ENCODE assay signal across 13 cellular contexts in genomic region chr6:30763155-30763617, GRCh38. TPM values are rescaled to one million over a fixed set of nuclear protein-coding genes. Genes with fewer than 3 reads are reported as not detected.
DNase-seq lines count a peak whose midpoint lies in the region; ATAC-seq, FAIRE-seq and TF ChIP-seq lines count a peak whose summit lies in the region.
"Had no signal": no experiment of that assay in that cellular context is flagged by ENCODE, and none has a peak within 500 bp of the region (broad histone marks: within the 10 kb centered on the region; RNA-seq: fewer than 3 reads in every experiment).

No MANE protein-coding gene starts in this region.

- no peaks in the 10 kb centered on the region for H4K20me1 ChIP-seq in HCT116 (ENCODE audit: insufficient read depth)

- DNase-seq in A549 (ENCODE audit: low read depth in 1 of 2, low spot score in 1 of 2) (no peak), HCT116 (ENCODE audit: low read depth, low spot score) (no peak), body of pancreas (no peak), mucosa of descending colon (no peak), NCI-H526 (lab: John Stamatoyannopoulos, UW) (no peak), OCI-M2 (lab: John Stamatoyannopoulos, UW; ENCODE audit: unreplicated experiment) (no peak), upper lobe of left lung (no peak), GM03348 (ENCODE audit: low spot score) (no peak)
- DNase-seq: activated gamma-delta T cell treated with Interleukin-2 at 50 U/mL for 16 hours; effector CD8-positive, alpha-beta T cell; hypothalamus; stimulated activated CD4-positive, alpha-beta T cell treated with anti-CD3 and anti-CD28 coated beads, Interleukin-1b, Interleukin-23, amount 100 ng/mL, for 48 hours had no signal

- TF ChIP-seq EP300 in A549 (IDR thresholded peaks at IDR 0.05) = no peak
- TF ChIP-seq EP300 in upper lobe of left lung (IDR thresholded peaks at IDR 0.05) = no peak

- H3K4me3 ChIP-seq in A549 (no peak overlapping the region), HCT116 (replicated peaks in 1 of 2; ENCODE audit: low read depth in 1 of 2, low read length in 2 of 2) (no peak overlapping the region), body of pancreas (no peak overlapping the region), mucosa of descending colon (no peak overlapping the region), upper lobe of left lung (no peak overlapping the region)

- H3K4me2 ChIP-seq in A549 (peak overlapping the region; percentile 67), HCT116 (ENCODE audit: low read length) (peak overlapping the region; percentile 45)

- H3K9me2 ChIP-seq in HCT116 (ENCODE audit: insufficient read depth) = no peaks in the 10 kb centered on the region

- TF ChIP-seq CTCF in A549 (IDR thresholded peaks at IDR 0.05) (no peak), HCT116 (IDR thresholded peaks at IDR 0.05 in 2 of 3, conservative IDR thresholded peaks at IDR 0.05 in 1 of 3; ENCODE audit: borderline replicate concordance in 1 of 3, insufficient read depth in 1 of 3, low read depth in 2 of 3, low read length in 2 of 3) (no peak), body of pancreas (IDR thresholded peaks at IDR 0.05) (no peak), mucosa of descending colon (IDR thresholded peaks at IDR 0.05) (no peak), upper lobe of left lung (IDR thresholded peaks at IDR 0.05) (no peak)

- POLR2A ChIA-PET in A549 (lab: Yijun Ruan, JAX) = interaction anchor here (1.0 to 2.3 kb wide), 2 partner anchors 11 to 19 kb away, joined by 3 to 12 read pairs; no protein-coding TSS in a partner anchor
- POLR2A ChIA-PET in HCT116 (lab: Charles Lee) = interaction anchor here (1.1 to 12.4 kb wide), 6 partner anchors 8 to 41 kb away, joined by 4 to 195 read pairs (median 6); no protein-coding TSS in a partner anchor

- TF ChIP-seq POLR2A in A549 (IDR thresholded peaks at IDR 0.05; ENCODE audit: low read length) (no peak), HCT116 (IDR thresholded peaks at IDR 0.05; ENCODE audit: borderline replicate concordance, extremely low read depth, insufficient read depth, insufficient read length) (no peak), body of pancreas (IDR thresholded peaks at IDR 0.05) (no peak), upper lobe of left lung (IDR thresholded peaks at IDR 0.05) (no peak)

- ATAC-seq in A549 (no peak), HCT116 (no peak), body of pancreas (no peak), mucosa of descending colon (peak; percentile 35), upper lobe of left lung (ENCODE audit: low FRiP score in 2 of 2) (no peak)

- WGBS in A549 (ENCODE audit: missing lambda C conversion rate) = 74% methylated on average over 1 of the region's 1 CpG
- 75 to 87% methylated on average over 1 of the region's 1 CpG for WGBS in body of pancreas, 2 donors
- 86 to 93% methylated on average over 1 of the region's 1 CpG for WGBS in upper lobe of left lung, 2 donors

- H3K27me3 ChIP-seq in HCT116 (ENCODE audit: insufficient read depth, low read length) (no peaks in the 10 kb centered on the region), body of pancreas (no peaks in the 10 kb centered on the region), upper lobe of left lung (no peaks in the 10 kb centered on the region)

- H3K27ac ChIP-seq in A549 (peak overlapping the region; percentile 93 to 97), HCT116 (ENCODE audit: low read depth, low read length) (peak overlapping the region; percentile 78), body of pancreas (peak overlapping the region; percentile 74 to 94 (median 86)), upper lobe of left lung (no peak overlapping the region)
- H3K27ac ChIP-seq: VCaP had no signal

- RAD21 ChIA-PET in HCT116 (lab: Charles Lee; ENCODE audit: low non-redundant PET in 1 of 2, low total read pairs in 2 of 2, uncharacterized antibody in 2 of 2, unreplicated experiment in 2 of 2) = interaction anchor here in 1 of 2 experiments (1.1 kb wide), 1 partner anchor 49 kb away, joined by 4 read pairs; no protein-coding TSS in a partner anchor

- CTCF ChIA-PET in A549 (lab: Yijun Ruan, JAX) (interaction anchor here (0.6 to 0.7 kb wide), 3 partner anchors 8 to 115 kb away, joined by 3 to 4 read pairs (median 4); no protein-coding TSS in a partner anchor), HCT116 (lab: Charles Lee) (interaction anchor here (1.8 kb wide), 1 partner anchor 11 kb away, joined by 7 read pairs; no protein-coding TSS in a partner anchor)

- BruUV-seq in HCT116 (replicated peaks; lab: Mats Ljungman, UMichigan) = no TSS peak

- no peaks in the 10 kb centered on the region for H3K36me3 ChIP-seq in HCT116 (ENCODE audit: control insufficient read depth in 1 of 2, insufficient read depth in 2 of 2, low read length in 2 of 2)
- no peaks in the 10 kb centered on the region for H3K36me3 ChIP-seq in body of pancreas (replicated peaks in 1 of 2; ENCODE audit: insufficient read depth in 1 of 2, low read depth in 2 of 2)
- no peaks in the 10 kb centered on the region for H3K36me3 ChIP-seq in mucosa of descending colon (ENCODE audit: low read depth)
- H3K36me3 ChIP-seq in upper lobe of left lung = no peaks in the 10 kb centered on the region

- peaks cover 79% of the 10 kb centered on the region for H3K4me1 ChIP-seq in A549
- peaks cover 67 to 82% of the 10 kb centered on the region in 2 experiments for H3K4me1 ChIP-seq in HCT116 (ENCODE audit: control insufficient read depth in 1 of 2, insufficient read depth in 2 of 2, low read length in 2 of 2)
- H3K4me1 ChIP-seq in body of pancreas = peaks cover 26% of the 10 kb centered on the region
- peaks cover 8% of the 10 kb centered on the region for H3K4me1 ChIP-seq in mucosa of descending colon (ENCODE audit: low read depth)
- peaks cover 4 to 25% (median 8%) of the 10 kb centered on the region in 4 donors for H3K4me1 ChIP-seq in upper lobe of left lung

- peak overlapping the region; percentile 63 for H2AFZ ChIP-seq in HCT116 (ENCODE audit: low read depth, low read length, poor library complexity, severe bottlenecking)

- TF ChIP-seq RAD21 in A549 (conservative IDR thresholded peaks at IDR 0.05 in 1 of 2, IDR thresholded peaks at IDR 0.05 in 1 of 2) (no peak), HCT116 (IDR thresholded peaks at IDR 0.05; ENCODE audit: low read depth) (no peak)

- intact Hi-C loops in HCT116 (cut with micrococcal nuclease) (no loop called here), body of pancreas (cut with DNase I) (no loop called here), mucosa of descending colon (cut with DNase I, micrococcal nuclease) (no loop called here)

- H3K79me2 ChIP-seq in HCT116 (ENCODE audit: insufficient read depth, low read length) = no peaks in the 10 kb centered on the region

- no peak for FAIRE-seq in A549 (lab: Jason Lieb, UNC)

- H3K9ac ChIP-seq in HCT116 (ENCODE audit: low read length) = peak overlapping the region; percentile 57

- no peaks in the 10 kb centered on the region for H3K9me3 ChIP-seq in A549
- H3K9me3 ChIP-seq in HCT116 (ENCODE audit: control insufficient read depth in 1 of 2, insufficient read depth in 1 of 2, low read depth in 1 of 2, low read length in 2 of 2) = no peaks in the 10 kb centered on the region
- no peaks in the 10 kb centered on the region for H3K9me3 ChIP-seq in body of pancreas
- no peaks in the 10 kb centered on the region for H3K9me3 ChIP-seq in mucosa of descending colon
- no peaks in the 10 kb centered on the region for H3K9me3 ChIP-seq in upper lobe of left lung

TF ChIP-seq in HCT116, 20 proteins besides CTCF, POLR2A, EP300 and RAD21 (continues in another document):
- TF ChIP-seq ELF1 (IDR thresholded peaks at IDR 0.05; ENCODE audit: borderline replicate concordance, low read depth) (no peak), ZFX (IDR thresholded peaks at IDR 0.05) (no peak)

RNA-seq across cellular contexts. Expression of gene IER3, which starts 18.8 kb away (rescaled TPM):
- polyA plus RNA-seq in A549 (2011; rRNA removed) (116 and 202 TPM in 2 replicates), A549 (2017; fragmentation: RNase III; extraction: RNeasy Plus Mini Kit Qiagen cat#74134 plus additional on column Dnase treatment) (89.1 to 108 TPM (median 104 TPM) in 3 replicates)
- polyA plus RNA-seq in A549 (2012; cell fraction: cytosol; rRNA removed) = 172 and 215 TPM in 2 replicates
- 240 and 352 TPM in 2 replicates for polyA plus RNA-seq in A549 (2012; cell fraction: nucleus; rRNA removed)
- polyA minus RNA-seq in A549 (2011; rRNA and poly(A)+ RNA removed) = 93.4 and 94.8 TPM in 2 replicates
- total RNA-seq in HCT116 (2021; ENCODE audit: unreplicated experiment) (952 TPM), body of pancreas (10 to 100 TPM; 46.4 to 60.3 TPM), mucosa of descending colon (100 to 1,000 TPM in 1 of 3 donors, 10 to 100 TPM in 2; 64.0 to 183 (median 67.6) TPM), upper lobe of left lung (10 to 100 TPM in 4 of 6 donors, 1 to 10 TPM in 2; 4.2 to 61.1 (median 19.8) TPM)
- 1,025 and 1,062 TPM in 2 replicates for polyA plus RNA-seq in HCT116 (2012)

RNA-seq across cellular contexts. Expression of gene FLOT1, which starts 20.7 kb away (rescaled TPM):
- polyA plus RNA-seq in A549 (2011; rRNA removed) = 135 and 136 TPM in 2 replicates
- polyA plus RNA-seq in A549 (2012; cell fraction: cytosol; rRNA removed) = 140 TPM in 2 replicates
- polyA plus RNA-seq in A549 (2012; cell fraction: nucleus; rRNA removed) = 112 and 128 TPM in 2 replicates
- 89.7 to 99.2 TPM (median 89.9 TPM) in 3 replicates for polyA plus RNA-seq in A549 (2017; fragmentation: RNase III; extraction: RNeasy Plus Mini Kit Qiagen cat#74134 plus additional on column Dnase treatment)
- polyA minus RNA-seq in A549 (2011; rRNA and poly(A)+ RNA removed) = 101 and 112 TPM in 2 replicates
- total RNA-seq in HCT116 (2021; ENCODE audit: unreplicated experiment) = 117 TPM
- 124 and 132 TPM in 2 replicates for polyA plus RNA-seq in HCT116 (2012)
- 10 to 100 TPM; 70.0 to 82.4 TPM for total RNA-seq in body of pancreas
- 100 to 1,000 TPM; 133 to 175 (median 152) TPM for total RNA-seq in mucosa of descending colon
- total RNA-seq in upper lobe of left lung = 100 to 1,000 TPM; 133 to 212 (median 143) TPM

RNA-seq across cellular contexts. Expression of gene TUBB, which starts 43.0 kb away (rescaled TPM):
- 691 and 782 TPM in 2 replicates for polyA plus RNA-seq in A549 (2011; rRNA removed)
- 1,345 and 1,480 TPM in 2 replicates for polyA plus RNA-seq in A549 (2012; cell fraction: cytosol; rRNA removed)
- polyA plus RNA-seq in A549 (2012; cell fraction: nucleus; rRNA removed) = 1,395 and 1,872 TPM in 2 replicates
- 1,022 to 1,121 TPM (median 1,044 TPM) in 3 replicates for polyA plus RNA-seq in A549 (2017; fragmentation: RNase III; extraction: RNeasy Plus Mini Kit Qiagen cat#74134 plus additional on column Dnase treatment)
- polyA minus RNA-seq in A549 (2011; rRNA and poly(A)+ RNA removed) = 802 and 983 TPM in 2 replicates
- total RNA-seq in HCT116 (2021; ENCODE audit: unreplicated experiment) = 886 TPM
- 716 and 796 TPM in 2 replicates for polyA plus RNA-seq in HCT116 (2012)
- 10 to 100 TPM; 80.9 to 84.4 TPM for total RNA-seq in body of pancreas
- total RNA-seq in mucosa of descending colon = 100 to 1,000 TPM; 113 to 328 (median 307) TPM
- 100 to 1,000 TPM in 4 of 6 donors, 10 to 100 TPM in 2; 71.2 to 347 (median 149) TPM for total RNA-seq in upper lobe of left lung

RNA-seq across cellular contexts. Expression of gene MDC1, which starts 46.1 kb away (rescaled TPM):
- polyA plus RNA-seq in A549 (2011; rRNA removed) (8.2 and 13.3 TPM in 2 replicates), A549 (2017; fragmentation: RNase III; extraction: RNeasy Plus Mini Kit Qiagen cat#74134 plus additional on column Dnase treatment) (14.9 to 21.4 TPM (median 16.5 TPM) in 3 replicates)
- polyA plus RNA-seq in A549 (2012; cell fraction: cytosol; rRNA removed) = 8.4 and 10.3 TPM in 2 replicates
- 29.8 and 46.1 TPM in 2 replicates for polyA plus RNA-seq in A549 (2012; cell fraction: nucleus; rRNA removed)
- polyA minus RNA-seq in A549 (2011; rRNA and poly(A)+ RNA removed) = 18.4 and 19.4 TPM in 2 replicates
- total RNA-seq in HCT116 (2021; ENCODE audit: unreplicated experiment) (75.8 TPM), body of pancreas (10 to 100 TPM; 11.4 to 18.1 TPM), mucosa of descending colon (10 to 100 TPM; 15.2 to 34.3 (median 29.5) TPM), upper lobe of left lung (10 to 100 TPM; 13.5 to 33.5 (median 24.2) TPM)
- 55.7 and 59.3 TPM in 2 replicates for polyA plus RNA-seq in HCT116 (2012)

Comparison
In these comparisons a context has a peak if more than half of its experiments do, and no peak if none do; other contexts are left out.
1. H3K27ac ChIP-seq: peak in A549 (2 of 2), HCT116 (single experiment) and body of pancreas (4 of 4); none in upper lobe of left lung (0 of 4).